In genomic region chr7:122217125-122217524, GRCh38 we compare ENCODE assay signal across 27 cellular contexts.
DNase-seq lines count a peak whose midpoint lies in the region; ATAC-seq, FAIRE-seq and TF ChIP-seq lines count a peak whose summit lies in the region.
"Had no signal": no experiment of that assay in that cellular context is flagged by ENCODE, and none has a peak within 500 bp of the region (broad histone marks: within the 10 kb centered on the region; RNA-seq: fewer than 3 reads in every experiment).

No MANE protein-coding gene starts in this region.

- H3K4me1 Mint-ChIP-seq in activated naive CD8-positive, alpha-beta T cell treated with anti-CD3 and anti-CD28 coated beads, Interleukin-2, amount 50 U/mL, for 24 hours: no peaks in the 10 kb centered on the region
- H3K4me1 Mint-ChIP-seq: activated naive CD8-positive, alpha-beta T cell treated with anti-CD3 and anti-CD28 coated beads for 36 hours; brain; GM23338 had no signal

- TF ChIP-seq EP300 in HepG2 (IDR thresholded peaks at IDR 0.05; ENCODE audit: low read depth in 2 of 2, low read length in 2 of 2): peak in 1 of 2 experiments; percentile 48; a peak in 1 of 4 replicates
- TF ChIP-seq EP300 in HepG2 (CRISPR knock-in tag; IDR thresholded peaks at IDR 0.05; ENCODE audit: borderline replicate concordance): no peak

- no peak overlapping the region for H3K9ac ChIP-seq in HepG2 (ENCODE audit: insufficient read depth, low read depth, low read length)
- H3K9ac ChIP-seq: BLaER1 treated with 17β-estradiol and CSF1 and Interleukin-3, amounts not matched to agents 10 nM and 100 nM had no signal

- no peak overlapping the region for H3K27ac ChIP-seq in HepG2 (ENCODE audit: extremely low read length, insufficient read depth, low read length)
- H3K27ac ChIP-seq: BLaER1 treated with 17β-estradiol and CSF1 and Interleukin-3, amounts not matched to agents 10 nM and 100 nM; coronary artery; gastroesophageal sphincter; Peyer's patch; spleen; tibial artery; VCaP had no signal

- no peak for TF ChIP-seq POLR2A in HepG2 (IDR thresholded peaks at IDR 0.05; ENCODE audit: insufficient read depth in 1 of 2, low read depth in 2 of 2, low read length in 2 of 2)

- no peaks in the 10 kb centered on the region for H3K36me3 Mint-ChIP-seq in activated naive CD8-positive, alpha-beta T cell treated with anti-CD3 and anti-CD28 coated beads, Interleukin-2, amount 50 U/mL, for 24 hours (ENCODE audit: low read depth)
- H3K36me3 Mint-ChIP-seq: activated naive CD8-positive, alpha-beta T cell treated with anti-CD3 and anti-CD28 coated beads for 36 hours; brain had no signal

- BruUV-seq in HepG2 (replicated peaks; lab: Mats Ljungman, UMichigan): no TSS peak

- intact Hi-C loops in HepG2 (cut with micrococcal nuclease; ENCODE audit: unreplicated experiment): loop anchor here (10.0 kb wide), 1 partner anchor 122 kb away; no protein-coding TSS in a partner anchor

- no peaks in the 10 kb centered on the region for H3K79me2 ChIP-seq in HepG2 (ENCODE audit: insufficient read depth, low read length)

- no peaks in the 10 kb centered on the region for H3K27me3 Mint-ChIP-seq in activated naive CD8-positive, alpha-beta T cell treated with anti-CD3 and anti-CD28 coated beads, Interleukin-2, amount 50 U/mL, for 24 hours
- H3K27me3 Mint-ChIP-seq: brain; stimulated activated naive CD8-positive, alpha-beta T cell treated with anti-CD3 and anti-CD28 coated beads, Interleukin-15, Interleukin-2, amounts not matched to agents 100 ng/mL and 50 ng/mL, for 24 hours had no signal

- H3K9me3 ChIP-seq in HepG2 (ENCODE audit: low read length): no peaks in the 10 kb centered on the region
- H3K9me3 ChIP-seq: BLaER1 treated with 17β-estradiol and CSF1 and Interleukin-3, amounts not matched to agents 10 nM and 100 nM; gastroesophageal sphincter; Peyer's patch; spleen; tibial artery had no signal

- no peak overlapping the region for H3K4me3 ChIP-seq in AG10803 (ENCODE audit: low read length)
- no peak overlapping the region for H3K4me3 ChIP-seq in epithelial cell of esophagus (ENCODE audit: low read length)
- no peak overlapping the region for H3K4me3 ChIP-seq in HepG2 (replicated peaks in 1 of 3; ENCODE audit: insufficient read depth in 1 of 3, low read depth in 2 of 3, low read length in 3 of 3)
- H3K4me3 ChIP-seq: BLaER1 treated with 17β-estradiol and CSF1 and Interleukin-3, amounts not matched to agents 10 nM and 100 nM; coronary artery; gastroesophageal sphincter; GM23338; Peyer's patch; spleen; tibial artery had no signal

- H4K20me1 ChIP-seq in HepG2 (ENCODE audit: insufficient read depth, low read length): no peaks in the 10 kb centered on the region
- H4K20me1 ChIP-seq: BLaER1 treated with 17β-estradiol and CSF1 and Interleukin-3, amounts not matched to agents 10 nM and 100 nM had no signal

- H2AFZ ChIP-seq in HepG2 (ENCODE audit: low read length): no peak overlapping the region
- H2AFZ ChIP-seq: GM23338 had no signal

- POLR2A ChIA-PET in HepG2 (lab: Yijun Ruan, JAX): no interaction called here

- no peak overlapping the region for H3K4me3 Mint-ChIP-seq in activated naive CD8-positive, alpha-beta T cell treated with anti-CD3 and anti-CD28 coated beads, Interleukin-2, amount 50 U/mL, for 24 hours
- H3K4me3 Mint-ChIP-seq: activated naive CD8-positive, alpha-beta T cell treated with anti-CD3 and anti-CD28 coated beads for 36 hours; brain; GM23338; stimulated activated naive CD8-positive, alpha-beta T cell treated with anti-CD3 and anti-CD28 coated beads, Interleukin-15, Interleukin-2, amounts not matched to agents 100 ng/mL and 50 ng/mL, for 24 hours had no signal

- FAIRE-seq in HepG2 (lab: Jason Lieb, UNC): peak; percentile 34
- FAIRE-seq: endometrium, kidney had no signal

- peak; percentile 96 for ATAC-seq in HepG2
- no peak for ATAC-seq in activated naive CD8-positive, alpha-beta T cell treated with anti-CD3 and anti-CD28 coated beads, Interleukin-2, amount 50 U/mL, for 24 hours
- no peak for ATAC-seq in GM21526 (IDR thresholded peaks at IDR 0.05; ENCODE audit: low FRiP score, unreplicated experiment)
- ATAC-seq: gastroesophageal sphincter, GM23338, SK-N-SH treated with all-trans-retinoic acid at 6 μM for 48 hours had no signal

- no peak overlapping the region for H3K4me2 ChIP-seq in HepG2 (ENCODE audit: low read depth, low read length)
- H3K4me2 ChIP-seq: BLaER1 treated with 17β-estradiol and CSF1 and Interleukin-3, amounts not matched to agents 10 nM and 100 nM; GM23338 had no signal

- in situ Hi-C loops in HepG2 (cut with HindIII; ENCODE audit: extremely low pct_ligation_motif_present, low pct_unique_long_range_greater_than_20kb): no loop called here

- no peaks in the 10 kb centered on the region for H3K36me3 ChIP-seq in HepG2 (replicated peaks in 1 of 2; ENCODE audit: control insufficient read depth in 1 of 2, insufficient read depth in 2 of 2, low read length in 2 of 2)
- H3K36me3 ChIP-seq: BLaER1 treated with 17β-estradiol and CSF1 and Interleukin-3, amounts not matched to agents 10 nM and 100 nM; gastroesophageal sphincter; Peyer's patch; spleen; tibial artery had no signal

- no peak for TF ChIP-seq RAD21 in HepG2 (CRISPR knock-in tag; IDR thresholded peaks at IDR 0.05)

- WGBS in HepG2 (ENCODE audit: low lambda C conversion rate): 5% methylated on average over 3 of the region's 3 CpGs

- DNase-seq in AG10803 (ENCODE audit: low read depth) (peak; percentile 3), RKO (ENCODE audit: low spot score) (peak; percentile 19), epithelial cell of esophagus (ENCODE audit: low read depth) (peak; percentile 86), HepG2 (ENCODE audit: low spot score) (peak; percentile 70), iPS-NIHi7 (ENCODE audit: extremely low spot score) (no peak)
- no peak for DNase-seq in activated naive CD8-positive, alpha-beta T cell treated with anti-CD3 and anti-CD28 coated beads, Interleukin-2, amount 50 U/mL, for 24 hours
- no peak for DNase-seq in stimulated activated CD4-positive, alpha-beta T cell treated with anti-CD3 and anti-CD28 coated beads, Interleukin-15, amount 100 ng/mL, for 24 hours
- DNase-seq: activated naive CD8-positive, alpha-beta T cell treated with anti-CD3 and anti-CD28 coated beads for 36 hours; kidney; NCI-H1417 treated with DMSO at 0.1 percent for 48 hours; NCI-H2107; NK-92 treated with Interleukin-12 subunit alpha and Interleukin-12 subunit beta, amount 100 ng/mL, for 24 hours; Peyer's patch; spleen; stimulated activated CD4-positive, alpha-beta T cell treated with anti-CD3 and anti-CD28 coated beads, Interleukin-4, amount 100 ng/mL, for 24 hours; tibial artery had no signal

- CTCF ChIA-PET in HepG2 (lab: Yijun Ruan, JAX; ENCODE audit: low intra/inter-chr PET ratio, low total read pairs): no interaction called here

- no peak overlapping the region for H3K27ac Mint-ChIP-seq in activated naive CD8-positive, alpha-beta T cell treated with anti-CD3 and anti-CD28 coated beads, Interleukin-2, amount 50 U/mL, for 24 hours
- H3K27ac Mint-ChIP-seq: activated naive CD8-positive, alpha-beta T cell treated with anti-CD3 and anti-CD28 coated beads for 36 hours; activated T-helper 2 cell treated with anti-CD3 and anti-CD28 coated beads, Interferon-gamma antibody, Interleukin-2, Interleukin-4, amounts not matched to agents 10 μg/mL and 5 μg/mL and 100 μg/mL, durations not matched to agents 14 hours and 24 hours and 36 hours; brain; GM23338; stimulated activated naive CD8-positive, alpha-beta T cell treated with anti-CD3 and anti-CD28 coated beads, Interleukin-15, Interleukin-2, amounts not matched to agents 100 ng/mL and 50 ng/mL, for 24 hours had no signal

- no peaks in the 10 kb centered on the region; a peak in 1 of 5 replicates for H3K27me3 ChIP-seq in HepG2 (ENCODE audit: control insufficient read depth in 1 of 2, insufficient read depth in 2 of 2, low read length in 2 of 2)
- H3K27me3 ChIP-seq: BLaER1 treated with 17β-estradiol and CSF1 and Interleukin-3, amounts not matched to agents 10 nM and 100 nM; gastroesophageal sphincter; Peyer's patch; spleen had no signal

- peaks cover 9% of the 10 kb centered on the region for H3K4me1 ChIP-seq in HepG2 (ENCODE audit: insufficient read depth, low read length)
- H3K4me1 ChIP-seq: BLaER1 treated with 17β-estradiol and CSF1 and Interleukin-3, amounts not matched to agents 10 nM and 100 nM; gastroesophageal sphincter; Peyer's patch; spleen; tibial artery had no signal

- TF ChIP-seq CTCF in AG10803 (conservative IDR thresholded peaks at IDR 0.05; ENCODE audit: low read length) (no peak), epithelial cell of esophagus (IDR thresholded peaks at IDR 0.05; ENCODE audit: insufficient read depth, low read depth, low read length, missing control alignments) (no peak), HepG2 (CRISPR knock-in tag; IDR thresholded peaks at IDR 0.05) (no peak)

- no peaks in the 10 kb centered on the region for H3K9me3 Mint-ChIP-seq in activated naive CD8-positive, alpha-beta T cell treated with anti-CD3 and anti-CD28 coated beads, Interleukin-2, amount 50 U/mL, for 24 hours
- H3K9me3 Mint-ChIP-seq: activated naive CD8-positive, alpha-beta T cell treated with anti-CD3 and anti-CD28 coated beads for 36 hours; activated T-helper 2 cell treated with anti-CD3 and anti-CD28 coated beads, Interferon-gamma antibody, Interleukin-2, Interleukin-4, amounts not matched to agents 10 μg/mL and 5 μg/mL and 100 μg/mL, durations not matched to agents 14 hours and 24 hours and 36 hours; brain; GM23338; stimulated activated naive CD8-positive, alpha-beta T cell treated with anti-CD3 and anti-CD28 coated beads, Interleukin-15, Interleukin-2, amounts not matched to agents 100 ng/mL and 50 ng/mL, for 24 hours had no signal

TF ChIP-seq in HepG2, 621 proteins besides CTCF, POLR2A, EP300 and RAD21 (continues in another document):
- TF ChIP-seq MTA1 (CRISPR knock-in tag; IDR thresholded peaks at IDR 0.05; ENCODE audit: borderline replicate concordance): no peak

Comparison
In these comparisons a context has a peak if more than half of its experiments do, and no peak if none do; other contexts are left out.
1. DNase-seq: peak in AG10803 (single experiment), RKO (single experiment), epithelial cell of esophagus (single experiment) and HepG2 (single experiment); none in iPS-NIHi7 (single experiment), activated naive CD8-positive, alpha-beta T cell treated with anti-CD3 and anti-CD28 coated beads, Interleukin-2, amount 50 U/mL, for 24 hours (single experiment) and stimulated activated CD4-positive, alpha-beta T cell treated with anti-CD3 and anti-CD28 coated beads, Interleukin-15, amount 100 ng/mL, for 24 hours (single experiment).